In genomic region chr4:174278467-174278866, GRCh38 we compare ENCODE assay signal across 29 cellular contexts. TPM values are rescaled to one million over a fixed set of nuclear protein-coding genes. Genes with fewer than 3 reads are reported as not detected.
A peak's percentile ranks its signal among the peaks of the same experiment; 100 is the strongest.
DNase-seq lines count a peak whose midpoint lies in the region; ATAC-seq, FAIRE-seq and TF ChIP-seq lines count a peak whose summit lies in the region.
"Had no signal": no experiment of that assay in that cellular context is flagged by ENCODE, and none has a peak within 500 bp of the region (broad histone marks: within the 10 kb centered on the region; RNA-seq: fewer than 3 reads in every experiment).

No MANE protein-coding gene starts in this region.

- peaks cover 16% of the 10 kb centered on the region for H3K36me3 Mint-ChIP-seq in activated CD4-positive, alpha-beta T cell treated with anti-CD3 and anti-CD28 coated beads, Interleukin-2, amount 10 ng/mL, durations not matched to agents 7 days and 5 days (ENCODE audit: low read depth)

- TF ChIP-seq CTCF in bronchial epithelial cell (IDR thresholded peaks at IDR 0.05; ENCODE audit: insufficient read depth, low read length, severe bottlenecking), result no peak

- ATAC-seq in activated CD4-positive, CD25-positive, alpha-beta regulatory T cell treated with anti-CD3 and anti-CD28 coated beads, Interleukin-2, amount 50 U/mL, for 24 hours, result peak; percentile 23 to 34
- ATAC-seq in HG03135 (IDR thresholded peaks at IDR 0.05; ENCODE audit: unreplicated experiment), result peak; percentile 24
- ATAC-seq: CD8-positive, alpha-beta T cell; left colon; right lobe of liver had no signal

- H3K4me3 Mint-ChIP-seq in activated CD4-positive, alpha-beta T cell treated with anti-CD3 and anti-CD28 coated beads, Interleukin-2, amount 10 ng/mL, durations not matched to agents 7 days and 5 days, result no peak overlapping the region
- H3K4me3 Mint-ChIP-seq: activated naive CD8-positive, alpha-beta T cell; CD8-positive, alpha-beta T cell had no signal

- no peak overlapping the region for H3K4me3 ChIP-seq in bronchial epithelial cell (ENCODE audit: low read depth, low read length)
- H3K4me3 ChIP-seq: ascending aorta, hepatocyte, right lobe of liver, upper lobe of left lung had no signal

- H3K9me3 Mint-ChIP-seq in activated CD4-positive, alpha-beta T cell treated with anti-CD3 and anti-CD28 coated beads, Interleukin-2, amount 10 ng/mL, durations not matched to agents 7 days and 5 days, result peaks cover 7% of the 10 kb centered on the region
- H3K9me3 Mint-ChIP-seq: CD8-positive, alpha-beta T cell had no signal

- POLR2A ChIA-PET in activated CD4-positive, alpha-beta T cell treated with anti-CD3 and anti-CD28 coated beads, Interleukin-2, amount 10 ng/mL, durations not matched to agents 7 days and 5 days (lab: Charles Lee), result no interaction called here

- CTCF ChIA-PET in activated CD4-positive, alpha-beta T cell treated with anti-CD3 and anti-CD28 coated beads, Interleukin-2, amount 10 ng/mL, durations not matched to agents 7 days and 5 days (lab: Charles Lee), result no interaction called here

- FAIRE-seq in bronchial epithelial cell (lab: Jason Lieb, UNC), result no peak
- FAIRE-seq: endometrium, HTR-8/SVneo had no signal

- H3K27ac Mint-ChIP-seq in activated CD4-positive, alpha-beta T cell treated with anti-CD3 and anti-CD28 coated beads, Interleukin-2, amount 10 ng/mL, durations not matched to agents 7 days and 5 days, result no peak overlapping the region
- H3K27ac Mint-ChIP-seq: activated naive CD8-positive, alpha-beta T cell; activated T-helper 2 cell treated with anti-CD3 and anti-CD28 coated beads, Interferon-gamma antibody, Interleukin-2, Interleukin-4, amounts not matched to agents 10 μg/mL and 5 μg/mL and 100 μg/mL, durations not matched to agents 14 hours and 24 hours and 36 hours; CD8-positive, alpha-beta T cell had no signal

- no peaks in the 10 kb centered on the region for H3K36me3 ChIP-seq in bronchial epithelial cell (ENCODE audit: control insufficient read depth, insufficient read depth, low read length)
- H3K36me3 ChIP-seq: ascending aorta, right lobe of liver, upper lobe of left lung had no signal

- no peaks in the 10 kb centered on the region for H3K27me3 ChIP-seq in bronchial epithelial cell (ENCODE audit: control insufficient read depth, insufficient read depth, low read length)
- H3K27me3 ChIP-seq: ascending aorta, hepatocyte, right lobe of liver, upper lobe of left lung had no signal

- H3K27me3 Mint-ChIP-seq in activated CD4-positive, alpha-beta T cell treated with anti-CD3 and anti-CD28 coated beads, Interleukin-2, amount 10 ng/mL, durations not matched to agents 7 days and 5 days, result no peaks in the 10 kb centered on the region
- H3K27me3 Mint-ChIP-seq: activated naive CD8-positive, alpha-beta T cell had no signal

- peaks cover 39% of the 10 kb centered on the region for H3K4me1 Mint-ChIP-seq in activated CD4-positive, alpha-beta T cell treated with anti-CD3 and anti-CD28 coated beads, Interleukin-2, amount 10 ng/mL, durations not matched to agents 7 days and 5 days

- no peak for DNase-seq in activated CD4-positive, CD25-positive, alpha-beta regulatory T cell (lab: John Stamatoyannopoulos, UW)
- DNase-seq in NCI-H69 (lab: John Stamatoyannopoulos, UW) (peak; percentile 76), bronchial epithelial cell (ENCODE audit: low read depth) (peak; percentile 12), NAMALWA (ENCODE audit: low spot score) (no peak), NCI-H187 (lab: John Stamatoyannopoulos, UW) (no peak)
- no peak for DNase-seq in activated CD4-positive, alpha-beta T cell treated with anti-CD3 and anti-CD28 coated beads, Interleukin-2, amount 10 ng/mL, durations not matched to agents 7 days and 5 days
- DNase-seq: activated CD4-positive, alpha-beta T cell treated with anti-CD3 and anti-CD28 coated beads, Interleukin-2, amount 50 U/mL, for 1 hour; CD8-positive, alpha-beta T cell; central memory CD4-positive, alpha-beta T cell; DMS153; KBM-7; left colon; mesenchymal stem cell; NCI-H1694 treated with DMSO at 0.1 percent for 48 hours; NCI-H446; NK-92 treated with Interleukin-12 subunit alpha and Interleukin-12 subunit beta, amount 100 ng/mL, for 24 hours; posterior cingulate gyrus; right lobe of liver; SHP77; stimulated activated CD4-positive, alpha-beta T cell treated with anti-CD3 and anti-CD28 coated beads, Interleukin-2, amount 100 ng/mL, for 48 hours; upper lobe of left lung had no signal

RNA-seq across cellular contexts. Expression of gene FBXO8, which starts 5.0 kb away (rescaled TPM):
- total RNA-seq in bronchial epithelial cell, result 31.9 and 32.1 TPM in 2 replicates
- 10 to 100 TPM; 19.8 to 22.0 TPM for total RNA-seq in activated CD4-positive, alpha-beta T cell treated with anti-CD3 and anti-CD28 coated beads, Interleukin-2, amount 10 ng/mL, durations not matched to agents 7 days and 5 days

RNA-seq across cellular contexts. Expression of gene CEP44, which starts 5.2 kb away (rescaled TPM):
- 16.8 and 18.3 TPM in 2 replicates for total RNA-seq in bronchial epithelial cell
- total RNA-seq in activated CD4-positive, alpha-beta T cell treated with anti-CD3 and anti-CD28 coated beads, Interleukin-2, amount 10 ng/mL, durations not matched to agents 7 days and 5 days, result 10 to 100 TPM; 21.7 to 24.2 TPM

Comparison
In these comparisons a context has a peak if more than half of its experiments do, and no peak if none do; other contexts are left out.
1. DNase-seq: peak in NCI-H69 (single experiment) and bronchial epithelial cell (single experiment); none in activated CD4-positive, CD25-positive, alpha-beta regulatory T cell (0 of 4), NAMALWA (single experiment), activated CD4-positive, alpha-beta T cell treated with anti-CD3 and anti-CD28 coated beads, Interleukin-2, amount 10 ng/mL, durations not matched to agents 7 days and 5 days (single experiment) and NCI-H187 (0 of 2).